ENCODE assay signal across 1 cellular context in genomic region chr2:86632672-86633071, GRCh38.
A peak's percentile ranks its signal among the peaks of the same experiment; 100 is the strongest.
TF ChIP-seq lines count a peak whose summit lies in the region.

No MANE protein-coding gene starts in this region.

TF ChIP-seq in HepG2, 621 proteins besides CTCF, POLR2A, EP300 and RAD21 (continued from another document and continues in another):
- peak; percentile 33 for TF ChIP-seq DRAP1 (CRISPR knock-in tag; IDR thresholded peaks at IDR 0.05)
- 0 out of 2 replicates have a peak, but pooled peaks have one; percentile 42 for TF ChIP-seq NR2F6 (IDR thresholded peaks at IDR 0.05)
- TF ChIP-seq NR2F6 (CRISPR knock-in tag; IDR thresholded peaks at IDR 0.05), result no peak
- peak; percentile 43; the same call in 1 of the 2 replicates for TF ChIP-seq ISL2 (CRISPR knock-in tag; IDR thresholded peaks at IDR 0.05)
- peak; percentile 67; the same call in 1 of the 2 replicates for TF ChIP-seq GATAD2A (CRISPR knock-in tag; IDR thresholded peaks at IDR 0.05)
- no peak for TF ChIP-seq ZSCAN5A (CRISPR knock-in tag; IDR thresholded peaks at IDR 0.05; ENCODE audit: borderline replicate concordance)
- TF ChIP-seq SOX6 (IDR thresholded peaks at IDR 0.05), result no peak
- peak; percentile 42; the same call in 1 of the 2 replicates for TF ChIP-seq SOX6 (CRISPR knock-in tag; IDR thresholded peaks at IDR 0.05)
- TF ChIP-seq HHEX (CRISPR knock-in tag; IDR thresholded peaks at IDR 0.05), result 0 out of 2 replicates have a peak, but pooled peaks have one; percentile 33
- no peak for TF ChIP-seq ZNF7 (CRISPR knock-in tag; IDR thresholded peaks at IDR 0.05)
- no peak for TF ChIP-seq ZNF800 (CRISPR knock-in tag; IDR thresholded peaks at IDR 0.05)
- no peak for TF ChIP-seq FUBP1 (CRISPR knock-in tag; IDR thresholded peaks at IDR 0.05; ENCODE audit: borderline replicate concordance)
- no peak for TF ChIP-seq SRF (IDR thresholded peaks at IDR 0.05; ENCODE audit: low read depth, low read length)
- no peak for TF ChIP-seq ZNF275 (CRISPR knock-in tag; IDR thresholded peaks at IDR 0.05; ENCODE audit: borderline replicate concordance)
- no peak for TF ChIP-seq CHD4 (IDR thresholded peaks at IDR 0.05; ENCODE audit: borderline replicate concordance, low read length)
- TF ChIP-seq FOXA1 (IDR thresholded peaks at IDR 0.05), result peak; percentile 68; the same call in 1 of the 2 replicates
- peak; percentile 81 for TF ChIP-seq FOXA1 (CRISPR knock-in tag; IDR thresholded peaks at IDR 0.05)
- 0 out of 2 replicates have a peak, but pooled peaks have one; percentile 13 for TF ChIP-seq SP5 (CRISPR knock-in tag; IDR thresholded peaks at IDR 0.05; ENCODE audit: borderline replicate concordance, low read depth)
- 0 out of 2 replicates have a peak, but pooled peaks have one; percentile 39 for TF ChIP-seq FOXP4 (CRISPR knock-in tag; IDR thresholded peaks at IDR 0.05)
- TF ChIP-seq ZNF362 (CRISPR knock-in tag; IDR thresholded peaks at IDR 0.05; ENCODE audit: borderline replicate concordance), result 0 out of 2 replicates have a peak, but pooled peaks have one; percentile 9
- TF ChIP-seq MIER3 (CRISPR knock-in tag; IDR thresholded peaks at IDR 0.05; ENCODE audit: borderline replicate concordance), result peak; percentile 33; the same call in 1 of the 2 replicates
- TF ChIP-seq XRCC5 (optimal IDR thresholded peaks at IDR 0.05; ENCODE audit: low read length), result no peak
- TF ChIP-seq ZNF264 (CRISPR knock-in tag; IDR thresholded peaks at IDR 0.05), result peak; percentile 52; the same call in 1 of the 2 replicates
- peak; percentile 63 for TF ChIP-seq HNF4A (CRISPR knock-in tag; IDR thresholded peaks at IDR 0.05)
- TF ChIP-seq NCOR1 (IDR thresholded peaks at IDR 0.05; ENCODE audit: borderline replicate concordance, low read length), result no peak
- no peak for TF ChIP-seq ZNF678 (CRISPR knock-in tag; IDR thresholded peaks at IDR 0.05)
- 0 out of 2 replicates have a peak, but pooled peaks have one; percentile 29 for TF ChIP-seq ZNF792 (CRISPR knock-in tag; IDR thresholded peaks at IDR 0.05)
- peak; percentile 82 for TF ChIP-seq ZBTB37 (CRISPR knock-in tag; IDR thresholded peaks at IDR 0.05)
- TF ChIP-seq MEF2D (CRISPR knock-in tag; IDR thresholded peaks at IDR 0.05), result peak; percentile 21; the same call in 1 of the 2 replicates
- TF ChIP-seq ARID5B (CRISPR knock-in tag; IDR thresholded peaks at IDR 0.05), result peak; percentile 78
- no peak for TF ChIP-seq MAFF (IDR thresholded peaks at IDR 0.05; ENCODE audit: low read depth, low read length)
- TF ChIP-seq PAXIP1 (CRISPR knock-in tag; conservative IDR thresholded peaks at IDR 0.05), result peak; percentile 74
- TF ChIP-seq ZNF616 (CRISPR knock-in tag; IDR thresholded peaks at IDR 0.05; ENCODE audit: low read depth), result no peak
- 0 out of 2 replicates have a peak, but pooled peaks have one; percentile 34 for TF ChIP-seq HOMEZ (CRISPR knock-in tag; IDR thresholded peaks at IDR 0.05; ENCODE audit: low read depth)
- 0 out of 2 replicates have a peak, but pooled peaks have one; percentile 22 for TF ChIP-seq ERF (CRISPR knock-in tag; IDR thresholded peaks at IDR 0.05)
- TF ChIP-seq SIN3B (IDR thresholded peaks at IDR 0.05; ENCODE audit: low read length), result no peak
- TF ChIP-seq ZNF292 (CRISPR knock-in tag; IDR thresholded peaks at IDR 0.05; ENCODE audit: borderline replicate concordance, low read depth), result peak; percentile 49; the same call in 1 of the 2 replicates
- peak; percentile 31; the same call in 1 of the 2 replicates for TF ChIP-seq SOX5 (CRISPR knock-in tag; IDR thresholded peaks at IDR 0.05; ENCODE audit: borderline replicate concordance)
